Comparison of ENCODE assay signal across 19 cellular contexts in genomic region chr1:246629976-246630375, GRCh38.
DNase-seq lines count a peak whose midpoint lies in the region; ATAC-seq and TF ChIP-seq lines count a peak whose summit lies in the region.
"Had no signal": no experiment of that assay in that cellular context is flagged by ENCODE, and none has a peak within 500 bp of the region (broad histone marks: within the 10 kb centered on the region; RNA-seq: fewer than 3 reads in every experiment).

No MANE protein-coding gene starts in this region.

- H3K4me1 ChIP-seq in sigmoid colon (peaks cover 0 to 26% (median 13%) of the 10 kb centered on the region in 4 donors), right cardiac atrium (ENCODE audit: control insufficient read depth, insufficient read depth, low read length) (no peaks in the 10 kb centered on the region)
- H3K4me1 ChIP-seq: body of pancreas, foreskin keratinocyte, left ventricle myocardium inferior, SJCRH30 had no signal

- peaks cover 0 to 23% (median 0%) of the 10 kb centered on the region in 4 donors for H3K36me3 ChIP-seq in sigmoid colon

- peaks cover 36% of the 10 kb centered on the region for H3K36me3 Mint-ChIP-seq in activated CD4-positive, alpha-beta T cell treated with anti-CD3 and anti-CD28 coated beads for 36 hours (ENCODE audit: low read depth)
- peaks cover 6 to 79% (median 21%) of the 10 kb centered on the region in 3 donors for H3K36me3 Mint-ChIP-seq in naive thymus-derived CD8-positive, alpha-beta T cell
- H3K36me3 Mint-ChIP-seq in chondrocyte (ENCODE audit: low read depth) = peaks cover 11% of the 10 kb centered on the region

- H3K27me3 ChIP-seq in sigmoid colon (no peaks in the 10 kb centered on the region), right cardiac atrium (ENCODE audit: control insufficient read depth, insufficient read depth) (no peaks in the 10 kb centered on the region)
- H3K27me3 ChIP-seq: body of pancreas, foreskin keratinocyte, SJCRH30 had no signal

- no peak overlapping the region for H3K4me3 Mint-ChIP-seq in activated CD4-positive, alpha-beta T cell treated with anti-CD3 and anti-CD28 coated beads for 36 hours
- no peak overlapping the region for H3K4me3 Mint-ChIP-seq in naive thymus-derived CD8-positive, alpha-beta T cell
- H3K4me3 Mint-ChIP-seq in chondrocyte (ENCODE audit: unreplicated experiment) = no peak overlapping the region

- H3K4me3 ChIP-seq in sigmoid colon (no peak overlapping the region), right cardiac atrium (ENCODE audit: low read length) (no peak overlapping the region)
- H3K4me3 ChIP-seq: body of pancreas, left ventricle myocardium inferior, SJCRH30 had no signal

- H3K9me3 ChIP-seq in sigmoid colon (no peaks in the 10 kb centered on the region), right cardiac atrium (ENCODE audit: control insufficient read depth, low read length) (no peaks in the 10 kb centered on the region)
- H3K9me3 ChIP-seq: body of pancreas, left ventricle myocardium inferior, SJCRH30 had no signal

- intact Hi-C loops in activated CD4-positive, alpha-beta T cell treated with anti-CD3 and anti-CD28 coated beads for 36 hours (cut with DNase I, micrococcal nuclease) = no loop called here
- intact Hi-C loops in sigmoid colon (cut with DNase I) (loop anchor here (5.0 kb wide), 1 partner anchor 63 kb away; the partner anchor contains the start of genes CNST and TFB2M), right cardiac atrium (cut with DNase I) (no loop called here)

- no peaks in the 10 kb centered on the region for H3K9me3 Mint-ChIP-seq in activated CD4-positive, alpha-beta T cell treated with anti-CD3 and anti-CD28 coated beads for 36 hours (ENCODE audit: low read depth)
- H3K9me3 Mint-ChIP-seq in naive thymus-derived CD8-positive, alpha-beta T cell = no peaks in the 10 kb centered on the region
- no peaks in the 10 kb centered on the region for H3K9me3 Mint-ChIP-seq in chondrocyte (ENCODE audit: low read depth)

- TF ChIP-seq POLR2A in sigmoid colon (IDR thresholded peaks at IDR 0.05) = no peak

- no peak for DNase-seq in activated CD4-positive, alpha-beta T cell treated with anti-CD3 and anti-CD28 coated beads for 36 hours
- no peak for DNase-seq in activated CD4-positive, alpha-beta T cell treated with anti-CD3 and anti-CD28 coated beads for 48 hours
- DNase-seq in sigmoid colon (no peak), right cardiac atrium (no peak), chondrocyte (ENCODE audit: low spot score) (no peak)
- DNase-seq in naive thymus-derived CD8-positive, alpha-beta T cell = no peak
- DNase-seq: activated CD4-positive, CD25-positive, alpha-beta regulatory T cell; body of pancreas; cortex of kidney; DMS 273 treated with DMSO at 0.1 percent for 48 hours; foreskin keratinocyte; left ventricle myocardium inferior; NCI-H187 treated with DMSO at 0.1 percent for 48 hours; NCI-H446 treated with DMSO at 0.1 percent for 48 hours; SJCRH30; stimulated activated CD4-positive, alpha-beta T cell treated with anti-CD3 and anti-CD28 coated beads, Interleukin-4, amount 100 ng/mL, for 4 hours had no signal

- peak overlapping the region; percentile 13 for H3K27ac Mint-ChIP-seq in activated CD4-positive, alpha-beta T cell treated with anti-CD3 and anti-CD28 coated beads for 36 hours
- peak overlapping the region in 2 of 10 donors; percentile 7 to 22 for H3K27ac Mint-ChIP-seq in naive thymus-derived CD8-positive, alpha-beta T cell
- H3K27ac Mint-ChIP-seq in chondrocyte (ENCODE audit: unreplicated experiment) = no peak overlapping the region

- peaks cover 12% of the 10 kb centered on the region for H3K4me1 Mint-ChIP-seq in activated CD4-positive, alpha-beta T cell treated with anti-CD3 and anti-CD28 coated beads for 36 hours
- peaks cover 1 to 22% (median 11%) of the 10 kb centered on the region in 4 donors for H3K4me1 Mint-ChIP-seq in naive thymus-derived CD8-positive, alpha-beta T cell
- H3K4me1 Mint-ChIP-seq in chondrocyte (ENCODE audit: low read depth) = peaks cover 43% of the 10 kb centered on the region

- WGBS in sigmoid colon, 2 donors = 91 to 96% methylated on average over 5 of the region's 5 CpGs
- WGBS in right cardiac atrium = 96% methylated on average over 5 of the region's 5 CpGs

- peak overlapping the region in 3 of 4 donors; percentile 27 to 66 (median 40) for H3K27ac ChIP-seq in sigmoid colon
- H3K27ac ChIP-seq in right cardiac atrium (ENCODE audit: low read length) = no peak overlapping the region
- H3K27ac ChIP-seq: 22Rv1, body of pancreas, foreskin keratinocyte, left ventricle myocardium inferior, SJCRH30 had no signal

- H3K27me3 Mint-ChIP-seq in activated CD4-positive, alpha-beta T cell treated with anti-CD3 and anti-CD28 coated beads for 36 hours = no peaks in the 10 kb centered on the region
- no peaks in the 10 kb centered on the region for H3K27me3 Mint-ChIP-seq in naive thymus-derived CD8-positive, alpha-beta T cell
- H3K27me3 Mint-ChIP-seq in chondrocyte (ENCODE audit: low read depth) = no peaks in the 10 kb centered on the region

- TF ChIP-seq CTCF in sigmoid colon (IDR thresholded peaks at IDR 0.05) (no peak), chondrocyte (IDR thresholded peaks at IDR 0.05) (no peak)

- TF ChIP-seq EP300 in sigmoid colon (IDR thresholded peaks at IDR 0.05) = no peak

- no peak for ATAC-seq in activated CD4-positive, alpha-beta T cell treated with anti-CD3 and anti-CD28 coated beads for 36 hours
- ATAC-seq in HG02571 (IDR thresholded peaks at IDR 0.05; ENCODE audit: unreplicated experiment) (peak; percentile 43), HG03095 (IDR thresholded peaks at IDR 0.05; ENCODE audit: unreplicated experiment) (peak; percentile 44), right cardiac atrium (no peak)
- no peak for ATAC-seq in naive thymus-derived CD8-positive, alpha-beta T cell
- ATAC-seq: body of pancreas, foreskin keratinocyte had no signal

- CTCF ChIA-PET in activated CD4-positive, alpha-beta T cell treated with anti-CD3 and anti-CD28 coated beads for 36 hours (lab: Charles Lee) = interaction anchor here (1.4 to 1.5 kb wide), 2 partner anchors 51 to 86 kb away, joined by 3 read pairs; no protein-coding TSS in a partner anchor

- POLR2A ChIA-PET in activated CD4-positive, alpha-beta T cell treated with anti-CD3 and anti-CD28 coated beads for 36 hours (lab: Charles Lee) = no interaction called here
- POLR2A ChIA-PET in naive thymus-derived CD8-positive, alpha-beta T cell (lab: Charles Lee) = no interaction called here

Comparison
In these comparisons a context has a peak if more than half of its experiments do, and no peak if none do; other contexts are left out.
1. ATAC-seq: peak in HG02571 (single experiment) and HG03095 (single experiment); none in activated CD4-positive, alpha-beta T cell treated with anti-CD3 and anti-CD28 coated beads for 36 hours (single experiment), right cardiac atrium (0 of 2) and naive thymus-derived CD8-positive, alpha-beta T cell (0 of 2).